19 cellular contexts compared by ENCODE assay signal in genomic region chr7:105802611-105803520, GRCh38.
DNase-seq lines count a peak whose midpoint lies in the region; ATAC-seq and TF ChIP-seq lines count a peak whose summit lies in the region.
"Had no signal": no experiment of that assay in that cellular context is flagged by ENCODE, and none has a peak within 500 bp of the region (broad histone marks: within the 10 kb centered on the region; RNA-seq: fewer than 3 reads in every experiment).

No MANE protein-coding gene starts in this region.

- no peaks in the 10 kb centered on the region for H3K9me3 Mint-ChIP-seq in CD8-positive, alpha-beta memory T cell
- H3K9me3 Mint-ChIP-seq: activated naive CD8-positive, alpha-beta T cell treated with anti-CD3 and anti-CD28 coated beads, Interleukin-2, amount 10 ng/mL, durations not matched to agents 7 days and 5 days; CD4-positive, alpha-beta T cell; dendritic cell treated with granulocyte-macrophage colony-stimulating factor and Interleukin-4, amounts not matched to agents 40 ng/mL and 50 ng/mL, for 4 days had no signal

- ATAC-seq in Panc1 (peak; percentile 64), mucosa of descending colon (peak; percentile 15), HG03342 (IDR thresholded peaks at IDR 0.05; ENCODE audit: unreplicated experiment) (no peak), GM18858 (IDR thresholded peaks at IDR 0.05; ENCODE audit: unreplicated experiment) (no peak), GM18511 (IDR thresholded peaks at IDR 0.05; ENCODE audit: unreplicated experiment) (no peak)
- ATAC-seq: left cardiac atrium, PC-3 had no signal

- H3K27me3 ChIP-seq in CD8-positive, alpha-beta memory T cell (ENCODE audit: insufficient read depth, low read length, poor library complexity, severe bottlenecking): no peaks in the 10 kb centered on the region
- H3K27me3 ChIP-seq in Panc1 (ENCODE audit: control insufficient read depth, insufficient read depth, low read length): no peaks in the 10 kb centered on the region
- H3K27me3 ChIP-seq: brain microvascular endothelial cell had no signal

- H3K4me1 ChIP-seq in CD8-positive, alpha-beta memory T cell (ENCODE audit: insufficient read depth, low read length): peaks cover 30% of the 10 kb centered on the region
- H3K4me1 ChIP-seq in Panc1 (ENCODE audit: control insufficient read depth, insufficient read depth, low read length) (peaks cover 6% of the 10 kb centered on the region; the same call in 1 of the 2 replicates), mucosa of descending colon (ENCODE audit: low read depth) (no peaks in the 10 kb centered on the region)

- no peak for TF ChIP-seq CTCF in Panc1 (IDR thresholded peaks at IDR 0.05)
- TF ChIP-seq CTCF in mucosa of descending colon (IDR thresholded peaks at IDR 0.05): no peak

- CTCF ChIA-PET in CD8-positive, alpha-beta memory T cell (lab: Charles Lee): no interaction called here
- CTCF ChIA-PET in Panc1 (lab: Charles Lee): no interaction called here

- H3K4me3 ChIP-seq in CD8-positive, alpha-beta memory T cell (ENCODE audit: low read length): no peak overlapping the region
- H3K4me3 ChIP-seq in Panc1 (ENCODE audit: low read depth in 2 of 2, low read length in 2 of 2) (no peak overlapping the region), mucosa of descending colon (no peak overlapping the region)

- POLR2A ChIA-PET in CD8-positive, alpha-beta memory T cell (lab: Charles Lee): no interaction called here
- POLR2A ChIA-PET in Panc1 (lab: Charles Lee): no interaction called here

- peak overlapping the region in 6 of 8 donors; percentile 29 to 68 (median 48) for H3K27ac Mint-ChIP-seq in CD8-positive, alpha-beta memory T cell
- H3K27ac Mint-ChIP-seq: activated naive CD8-positive, alpha-beta T cell treated with anti-CD3 and anti-CD28 coated beads, Interleukin-2, amount 10 ng/mL, durations not matched to agents 7 days and 5 days; CD4-positive, alpha-beta T cell; dendritic cell treated with granulocyte-macrophage colony-stimulating factor and Interleukin-4, amounts not matched to agents 40 ng/mL and 50 ng/mL, for 4 days had no signal

- peaks cover 0 to 3% (median 1%) of the 10 kb centered on the region in 3 donors for H3K36me3 Mint-ChIP-seq in CD8-positive, alpha-beta memory T cell
- H3K36me3 Mint-ChIP-seq: activated naive CD8-positive, alpha-beta T cell treated with anti-CD3 and anti-CD28 coated beads, Interleukin-2, amount 10 ng/mL, durations not matched to agents 7 days and 5 days had no signal

- H3K9me3 ChIP-seq in CD8-positive, alpha-beta memory T cell (ENCODE audit: low read length): no peaks in the 10 kb centered on the region
- no peaks in the 10 kb centered on the region for H3K9me3 ChIP-seq in Panc1 (ENCODE audit: control insufficient read depth, insufficient read depth, low read depth, low read length)
- H3K9me3 ChIP-seq in mucosa of descending colon: no peaks in the 10 kb centered on the region

- H3K4me1 Mint-ChIP-seq in CD8-positive, alpha-beta memory T cell: peaks cover 40 to 63% (median 57%) of the 10 kb centered on the region in 3 donors

- intact Hi-C loops in Panc1 (cut with micrococcal nuclease; ENCODE audit: unreplicated experiment): no loop called here
- intact Hi-C loops in mucosa of descending colon (cut with DNase I, micrococcal nuclease): no loop called here

- in situ Hi-C loops in Panc1 (cut with HindIII; ENCODE audit: low pct_unique_long_range_greater_than_20kb, low sequenced_read_pairs): no loop called here

- no peaks in the 10 kb centered on the region for H3K27me3 Mint-ChIP-seq in CD8-positive, alpha-beta memory T cell
- H3K27me3 Mint-ChIP-seq: activated naive CD8-positive, alpha-beta T cell treated with anti-CD3 and anti-CD28 coated beads, Interleukin-2, amount 10 ng/mL, durations not matched to agents 7 days and 5 days; CD4-positive, alpha-beta T cell; dendritic cell treated with granulocyte-macrophage colony-stimulating factor and Interleukin-4, amounts not matched to agents 40 ng/mL and 50 ng/mL, for 4 days had no signal

- no peak overlapping the region for H3K27ac ChIP-seq in CD8-positive, alpha-beta memory T cell (ENCODE audit: low read depth, low read length)
- H3K27ac ChIP-seq in Panc1 (ENCODE audit: low read length): no peak overlapping the region
- H3K27ac ChIP-seq: brain microvascular endothelial cell had no signal

- DNase-seq in CD8-positive, alpha-beta memory T cell: no peak
- DNase-seq in Panc1 (ENCODE audit: low read depth, low spot score) (no peak), hepatic stellate cell (ENCODE audit: low spot score) (peak; percentile 37), mucosa of descending colon (no peak), NCI-H2227 treated with DMSO at 0.1 percent for 48 hours (lab: John Stamatoyannopoulos, UW) (no peak)
- DNase-seq: activated CD4-positive, CD25-positive, alpha-beta regulatory T cell treated with anti-CD3 and anti-CD28 coated beads, Interleukin-2, amount 50 U/mL, for 72 hours; activated naive CD8-positive, alpha-beta T cell treated with anti-CD3 and anti-CD28 coated beads, Interleukin-2, amount 10 ng/mL, durations not matched to agents 7 days and 5 days; brain microvascular endothelial cell; CD4-positive, alpha-beta T cell; foreskin fibroblast; hypothalamus; left cardiac atrium; NCI-H1417; PC-3; retina had no signal

- BruUV-seq in Panc1 (replicated peaks; lab: Mats Ljungman, UMichigan): no TSS peak

- no peaks in the 10 kb centered on the region for H3K36me3 ChIP-seq in CD8-positive, alpha-beta memory T cell (ENCODE audit: insufficient read depth, low read length)
- H3K36me3 ChIP-seq in Panc1 (ENCODE audit: control insufficient read depth, insufficient read depth, low read length): no peaks in the 10 kb centered on the region
- H3K36me3 ChIP-seq in mucosa of descending colon (ENCODE audit: low read depth): no peaks in the 10 kb centered on the region
- H3K36me3 ChIP-seq: brain microvascular endothelial cell had no signal

- H3K4me3 Mint-ChIP-seq in CD8-positive, alpha-beta memory T cell: no peak overlapping the region
- H3K4me3 Mint-ChIP-seq: activated naive CD8-positive, alpha-beta T cell treated with anti-CD3 and anti-CD28 coated beads, Interleukin-2, amount 10 ng/mL, durations not matched to agents 7 days and 5 days; CD4-positive, alpha-beta T cell; dendritic cell treated with granulocyte-macrophage colony-stimulating factor and Interleukin-4, amounts not matched to agents 40 ng/mL and 50 ng/mL, for 4 days had no signal

Comparison
In these comparisons a context has a peak if more than half of its experiments do, and no peak if none do; other contexts are left out.
1. ATAC-seq: peak in Panc1 (single experiment) and mucosa of descending colon (single experiment); none in HG03342 (single experiment), GM18858 (single experiment) and GM18511 (single experiment).